In the genomic region with DNA sequence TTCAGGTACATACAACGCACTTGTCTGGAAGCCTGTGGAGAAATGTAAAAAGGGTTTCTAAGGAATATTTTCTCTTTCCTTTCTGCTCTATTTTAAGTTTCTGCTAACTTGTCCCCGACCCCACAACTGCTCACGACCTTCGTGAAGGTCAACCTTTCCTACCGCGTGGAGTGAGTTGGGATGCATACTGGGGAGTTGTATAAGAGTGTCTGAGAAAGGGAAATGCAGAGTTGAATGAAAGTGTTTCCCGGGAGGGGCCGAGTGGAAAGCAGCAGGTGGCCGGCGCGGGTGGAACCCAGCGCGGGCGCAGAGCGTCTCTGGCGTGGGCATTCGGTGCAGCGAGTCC, we compare ENCODE assay signal across 8 cellular contexts. TPM values are rescaled to one million over a fixed set of nuclear protein-coding genes. Genes with fewer than 3 reads are reported as not detected.
A peak's percentile ranks its signal among the peaks of the same experiment; 100 is the strongest.
DNase-seq lines count a peak whose midpoint lies in the region; ATAC-seq, FAIRE-seq and TF ChIP-seq lines count a peak whose summit lies in the region.

No MANE protein-coding gene starts in this region.

- peaks cover 12% of the 10 kb centered on the region; the same call in 1 of the 2 replicates for H3K36me3 Mint-ChIP-seq in WTC11

- POLR2A ChIA-PET in WTC11 (lab: Charles Lee): no interaction called here

- CTCF ChIA-PET in WTC11 (lab: Charles Lee): no interaction called here

- 6 to 7% (median 6%) methylated on average over 16 to 18 of the region's 18 CpGs for WGBS in psoas muscle, 3 donors

- H3K27ac Mint-ChIP-seq in WTC11: no peak overlapping the region

- no peaks in the 10 kb centered on the region for H3K36me3 ChIP-seq in ES-I3 (ENCODE audit: insufficient read depth, low read length)
- no peaks in the 10 kb centered on the region for H3K36me3 ChIP-seq in left ventricle myocardium inferior
- no peaks in the 10 kb centered on the region for H3K36me3 ChIP-seq in psoas muscle (ENCODE audit: insufficient read depth in 1 of 2, low read depth in 1 of 2)

- peaks cover 15% of the 10 kb centered on the region for H3K4me1 Mint-ChIP-seq in WTC11

- no peaks in the 10 kb centered on the region for H3K9me3 ChIP-seq in ES-I3 (ENCODE audit: control insufficient read depth, insufficient read depth, low read length)
- no peaks in the 10 kb centered on the region for H3K9me3 ChIP-seq in left ventricle myocardium inferior (replicated peaks)
- H3K9me3 ChIP-seq in psoas muscle: no peaks in the 10 kb centered on the region

- peaks cover 48% of the 10 kb centered on the region for H3K27me3 Mint-ChIP-seq in WTC11 (ENCODE audit: low read depth)

- H3K4me3 Mint-ChIP-seq in WTC11: peak overlapping the region; percentile 96

- H3K9me3 Mint-ChIP-seq in WTC11: peaks cover 9% of the 10 kb centered on the region; the same call in 1 of the 2 replicates

- H3K4me1 ChIP-seq in ES-I3 (ENCODE audit: insufficient read depth, low read length) (no peaks in the 10 kb centered on the region), left ventricle myocardium inferior (peaks cover 12% of the 10 kb centered on the region), psoas muscle (no peaks in the 10 kb centered on the region)

- peak overlapping the region; percentile 72 for H3K4me3 ChIP-seq in left ventricle myocardium inferior
- peak overlapping the region; percentile 64 for H3K4me3 ChIP-seq in psoas muscle

- intact Hi-C loops in left ventricle myocardium inferior (cut with micrococcal nuclease): no loop called here
- intact Hi-C loops in psoas muscle (cut with DNase I): no loop called here

- TF ChIP-seq CTCF in WTC11 (IDR thresholded peaks at IDR 0.05) (no peak), left ventricle myocardium inferior (IDR thresholded peaks at IDR 0.05; ENCODE audit: borderline replicate concordance) (no peak), psoas muscle (IDR thresholded peaks at IDR 0.05) (no peak)

- no peak for ATAC-seq in WTC11
- no peak for ATAC-seq in psoas muscle

- DNase-seq in WTC11 (ENCODE audit: low spot score): no peak
- DNase-seq in left ventricle myocardium inferior: no peak
- DNase-seq in psoas muscle: no peak
- no peak for DNase-seq in inferior parietal cortex (ENCODE audit: extremely low spot score)
- no peak for DNase-seq in activated CD4-positive, CD25-positive, alpha-beta regulatory T cell (lab: John Stamatoyannopoulos, UW)
- no peak for DNase-seq in HUDEP-2 (lab: John Stamatoyannopoulos, UW; ENCODE audit: unreplicated experiment in 76 of 76)
- no peak for DNase-seq in HTR-8/SVneo (ENCODE audit: insufficient read length, low spot score)

- peaks cover 43% of the 10 kb centered on the region for H3K27me3 ChIP-seq in left ventricle myocardium inferior (ENCODE audit: low read depth)
- H3K27me3 ChIP-seq in psoas muscle (ENCODE audit: insufficient read depth in 3 of 3, low read length in 2 of 3): peaks cover 0 to 46% (median 11%) of the 10 kb centered on the region in 3 donors

- no peak overlapping the region for H3K27ac ChIP-seq in left ventricle myocardium inferior (replicated peaks)
- no peak overlapping the region for H3K27ac ChIP-seq in psoas muscle

- FAIRE-seq in HTR-8/SVneo (lab: Jason Lieb, UNC): no peak

- peak overlapping the region; percentile 58 for H3K9ac ChIP-seq in ES-I3 (ENCODE audit: low read depth, low read length)

TF ChIP-seq in WTC11, 78 proteins besides CTCF, POLR2A, EP300 and RAD21 (continues in another document):
- TF ChIP-seq PRRX2 (CRISPR knock-in tag; IDR thresholded peaks at IDR 0.05) (no peak), RORB (CRISPR knock-in tag; IDR thresholded peaks at IDR 0.05) (no peak), GABPB1 (CRISPR knock-in tag; IDR thresholded peaks at IDR 0.05) (no peak), OVOL2 (CRISPR knock-in tag; IDR thresholded peaks at IDR 0.05; ENCODE audit: borderline replicate concordance) (no peak), GRHL2 (CRISPR knock-in tag; IDR thresholded peaks at IDR 0.05; ENCODE audit: insufficient replicate concordance, severe bottlenecking) (no peak)
- TF ChIP-seq, protein P1, sequence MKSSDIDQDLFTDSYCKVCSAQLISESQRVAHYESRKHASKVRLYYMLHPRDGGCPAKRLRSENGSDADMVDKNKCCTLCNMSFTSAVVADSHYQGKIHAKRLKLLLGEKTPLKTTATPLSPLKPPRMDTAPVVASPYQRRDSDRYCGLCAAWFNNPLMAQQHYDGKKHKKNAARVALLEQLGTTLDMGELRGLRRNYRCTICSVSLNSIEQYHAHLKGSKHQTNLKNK (CRISPR knock-in tag; IDR thresholded peaks at IDR 0.05): no peak
- TF ChIP-seq, protein P2, sequence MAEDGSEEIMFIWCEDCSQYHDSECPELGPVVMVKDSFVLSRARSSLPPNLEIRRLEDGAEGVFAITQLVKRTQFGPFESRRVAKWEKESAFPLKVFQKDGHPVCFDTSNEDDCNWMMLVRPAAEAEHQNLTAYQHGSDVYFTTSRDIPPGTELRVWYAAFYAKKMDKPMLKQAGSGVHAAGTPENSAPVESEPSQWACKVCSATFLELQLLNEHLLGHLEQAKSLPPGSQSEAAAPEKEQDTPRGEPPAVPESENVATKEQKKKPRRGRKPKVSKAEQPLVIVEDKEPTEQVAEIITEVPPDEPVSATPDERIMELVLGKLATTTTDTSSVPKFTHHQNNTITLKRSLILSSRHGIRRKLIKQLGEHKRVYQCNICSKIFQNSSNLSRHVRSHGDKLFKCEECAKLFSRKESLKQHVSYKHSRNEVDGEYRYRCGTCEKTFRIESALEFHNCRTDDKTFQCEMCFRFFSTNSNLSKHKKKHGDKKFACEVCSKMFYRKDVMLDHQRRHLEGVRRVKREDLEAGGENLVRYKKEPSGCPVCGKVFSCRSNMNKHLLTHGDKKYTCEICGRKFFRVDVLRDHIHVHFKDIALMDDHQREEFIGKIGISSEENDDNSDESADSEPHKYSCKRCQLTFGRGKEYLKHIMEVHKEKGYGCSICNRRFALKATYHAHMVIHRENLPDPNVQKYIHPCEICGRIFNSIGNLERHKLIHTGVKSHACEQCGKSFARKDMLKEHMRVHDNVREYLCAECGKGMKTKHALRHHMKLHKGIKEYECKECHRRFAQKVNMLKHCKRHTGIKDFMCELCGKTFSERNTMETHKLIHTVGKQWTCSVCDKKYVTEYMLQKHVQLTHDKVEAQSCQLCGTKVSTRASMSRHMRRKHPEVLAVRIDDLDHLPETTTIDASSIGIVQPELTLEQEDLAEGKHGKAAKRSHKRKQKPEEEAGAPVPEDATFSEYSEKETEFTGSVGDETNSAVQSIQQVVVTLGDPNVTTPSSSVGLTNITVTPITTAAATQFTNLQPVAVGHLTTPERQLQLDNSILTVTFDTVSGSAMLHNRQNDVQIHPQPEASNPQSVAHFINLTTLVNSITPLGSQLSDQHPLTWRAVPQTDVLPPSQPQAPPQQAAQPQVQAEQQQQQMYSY (CRISPR knock-in tag; IDR thresholded peaks at IDR 0.05): no peak
- TF ChIP-seq, protein P3, sequence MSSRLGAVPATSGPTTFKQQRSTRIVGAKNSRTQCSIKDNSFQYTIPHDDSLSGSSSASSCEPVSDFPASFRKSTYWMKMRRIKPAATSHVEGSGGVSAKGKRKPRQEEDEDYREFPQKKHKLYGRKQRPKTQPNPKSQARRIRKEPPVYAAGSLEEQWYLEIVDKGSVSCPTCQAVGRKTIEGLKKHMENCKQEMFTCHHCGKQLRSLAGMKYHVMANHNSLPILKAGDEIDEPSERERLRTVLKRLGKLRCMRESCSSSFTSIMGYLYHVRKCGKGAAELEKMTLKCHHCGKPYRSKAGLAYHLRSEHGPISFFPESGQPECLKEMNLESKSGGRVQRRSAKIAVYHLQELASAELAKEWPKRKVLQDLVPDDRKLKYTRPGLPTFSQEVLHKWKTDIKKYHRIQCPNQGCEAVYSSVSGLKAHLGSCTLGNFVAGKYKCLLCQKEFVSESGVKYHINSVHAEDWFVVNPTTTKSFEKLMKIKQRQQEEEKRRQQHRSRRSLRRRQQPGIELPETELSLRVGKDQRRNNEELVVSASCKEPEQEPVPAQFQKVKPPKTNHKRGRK (CRISPR knock-in tag; IDR thresholded peaks at IDR 0.05; ENCODE audit: borderline replicate concordance): no peak
- TF ChIP-seq, protein P4, sequence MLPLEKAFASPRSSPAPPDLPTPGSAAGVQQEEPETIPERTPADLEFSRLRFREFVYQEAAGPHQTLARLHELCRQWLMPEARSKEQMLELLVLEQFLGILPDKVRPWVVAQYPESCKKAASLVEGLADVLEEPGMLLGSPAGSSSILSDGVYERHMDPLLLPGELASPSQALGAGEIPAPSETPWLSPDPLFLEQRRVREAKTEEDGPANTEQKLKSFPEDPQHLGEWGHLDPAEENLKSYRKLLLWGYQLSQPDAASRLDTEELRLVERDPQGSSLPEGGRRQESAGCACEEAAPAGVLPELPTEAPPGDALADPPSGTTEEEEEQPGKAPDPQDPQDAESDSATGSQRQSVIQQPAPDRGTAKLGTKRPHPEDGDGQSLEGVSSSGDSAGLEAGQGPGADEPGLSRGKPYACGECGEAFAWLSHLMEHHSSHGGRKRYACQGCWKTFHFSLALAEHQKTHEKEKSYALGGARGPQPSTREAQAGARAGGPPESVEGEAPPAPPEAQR (CRISPR knock-in tag; IDR thresholded peaks at IDR 0.05): no peak
- TF ChIP-seq, protein P5, sequence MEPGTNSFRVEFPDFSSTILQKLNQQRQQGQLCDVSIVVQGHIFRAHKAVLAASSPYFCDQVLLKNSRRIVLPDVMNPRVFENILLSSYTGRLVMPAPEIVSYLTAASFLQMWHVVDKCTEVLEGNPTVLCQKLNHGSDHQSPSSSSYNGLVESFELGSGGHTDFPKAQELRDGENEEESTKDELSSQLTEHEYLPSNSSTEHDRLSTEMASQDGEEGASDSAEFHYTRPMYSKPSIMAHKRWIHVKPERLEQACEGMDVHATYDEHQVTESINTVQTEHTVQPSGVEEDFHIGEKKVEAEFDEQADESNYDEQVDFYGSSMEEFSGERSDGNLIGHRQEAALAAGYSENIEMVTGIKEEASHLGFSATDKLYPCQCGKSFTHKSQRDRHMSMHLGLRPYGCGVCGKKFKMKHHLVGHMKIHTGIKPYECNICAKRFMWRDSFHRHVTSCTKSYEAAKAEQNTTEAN (CRISPR knock-in tag; IDR thresholded peaks at IDR 0.05): no peak
- TF ChIP-seq, protein P6, sequence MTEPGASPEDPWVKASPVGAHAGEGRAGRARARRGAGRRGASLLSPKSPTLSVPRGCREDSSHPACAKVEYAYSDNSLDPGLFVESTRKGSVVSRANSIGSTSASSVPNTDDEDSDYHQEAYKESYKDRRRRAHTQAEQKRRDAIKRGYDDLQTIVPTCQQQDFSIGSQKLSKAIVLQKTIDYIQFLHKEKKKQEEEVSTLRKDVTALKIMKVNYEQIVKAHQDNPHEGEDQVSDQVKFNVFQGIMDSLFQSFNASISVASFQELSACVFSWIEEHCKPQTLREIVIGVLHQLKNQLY (CRISPR knock-in tag; IDR thresholded peaks at IDR 0.05): no peak

RNA-seq across cellular contexts. Expression of a gene that starts 17.9 kb away (rescaled TPM):
- 17.9 to 19.4 TPM (median 18.1 TPM) in 3 replicates for total RNA-seq in WTC11 (2021)
- total RNA-seq in left ventricle myocardium inferior: 64.0 TPM
- 10 to 100 TPM; 29.1 to 47.4 (median 34.9) TPM for total RNA-seq in psoas muscle
- polyA plus RNA-seq in psoas muscle: 10 to 100 TPM; 18.4 to 53.6 (median 19.0) TPM
